ENCODE assay signal across 16 cellular contexts in genomic region chr2:178110681-178111080, GRCh38. TPM values are rescaled to one million over a fixed set of nuclear protein-coding genes. Genes with fewer than 3 reads are reported as not detected.
"Had no signal": no experiment of that assay in that cellular context is flagged by ENCODE, and none has a peak within 500 bp of the region (broad histone marks: within the 10 kb centered on the region; RNA-seq: fewer than 3 reads in every experiment).

No MANE protein-coding gene starts in this region.

- ATAC-seq: activated CD4-positive, alpha-beta T cell treated with anti-CD3 and anti-CD28 coated beads for 36 hours; sciatic nerve; stimulated activated memory B cell treated with anti-CD40 and anti-IgM and Interleukin-4, amounts not matched to agents 10 μg/mL and 1 μg/mL and 100 μg/mL, for 72 hours; upper lobe of right lung; WTC11 had no signal

- H3K9ac ChIP-seq: neural progenitor cell had no signal

- H3K36me3 ChIP-seq: neural progenitor cell, ovary, thoracic aorta, upper lobe of right lung had no signal

- DNase-seq: activated CD4-positive, alpha-beta T cell treated with anti-CD3 and anti-CD28 coated beads for 36 hours; activated CD4-positive, alpha-beta T cell treated with anti-CD3 and anti-CD28 coated beads, Interleukin-2, amount 50 U/mL, for 48 hours; activated naive CD8-positive, alpha-beta T cell treated with anti-CD3 and anti-CD28 coated beads for 36 hours; central memory CD4-positive, alpha-beta T cell; dorsolateral prefrontal cortex; ovary; stimulated activated CD4-positive, alpha-beta T cell treated with anti-CD3 and anti-CD28 coated beads, Interleukin-4, amount 100 ng/mL, for 4 hours; upper lobe of right lung had no signal

- H3K27ac ChIP-seq: dorsolateral prefrontal cortex, neural progenitor cell, ovary, thoracic aorta, upper lobe of right lung had no signal

- H3K36me3 Mint-ChIP-seq: memory B cell; neural progenitor cell; stimulated activated memory B cell treated with anti-CD40 and anti-IgM and Interleukin-4, amounts not matched to agents 10 μg/mL and 1 μg/mL and 100 μg/mL, for 72 hours; WTC11 had no signal

- H3K27me3 ChIP-seq: dorsolateral prefrontal cortex, neural progenitor cell, ovary, upper lobe of right lung had no signal

- H3K4me2 ChIP-seq: neural progenitor cell had no signal

- FAIRE-seq: colon had no signal

- H3K27me3 Mint-ChIP-seq: activated CD4-positive, alpha-beta T cell treated with anti-CD3 and anti-CD28 coated beads for 36 hours; activated naive CD8-positive, alpha-beta T cell treated with anti-CD3 and anti-CD28 coated beads for 36 hours; memory B cell; stimulated activated memory B cell treated with anti-CD40 and anti-IgM and Interleukin-4, amounts not matched to agents 10 μg/mL and 1 μg/mL and 100 μg/mL, for 72 hours had no signal

- H3K9me3 ChIP-seq: ovary, thoracic aorta, upper lobe of right lung had no signal

- H3K4me3 ChIP-seq: dorsolateral prefrontal cortex, neural progenitor cell, ovary, thoracic aorta, upper lobe of right lung had no signal

- H3K9me3 Mint-ChIP-seq: activated naive CD8-positive, alpha-beta T cell treated with anti-CD3 and anti-CD28 coated beads for 36 hours; memory B cell; neural progenitor cell; WTC11 had no signal

- H3K27ac Mint-ChIP-seq: activated CD4-positive, alpha-beta T cell treated with anti-CD3 and anti-CD28 coated beads for 36 hours; activated naive CD8-positive, alpha-beta T cell treated with anti-CD3 and anti-CD28 coated beads for 36 hours; neural progenitor cell; stimulated activated memory B cell treated with anti-CD40 and anti-IgM and Interleukin-4, amounts not matched to agents 10 μg/mL and 1 μg/mL and 100 μg/mL, for 72 hours; WTC11 had no signal

- H3K4me3 Mint-ChIP-seq: activated CD4-positive, alpha-beta T cell treated with anti-CD3 and anti-CD28 coated beads for 36 hours; activated naive CD8-positive, alpha-beta T cell treated with anti-CD3 and anti-CD28 coated beads for 36 hours; memory B cell; neural progenitor cell; stimulated activated memory B cell treated with anti-CD40 and anti-IgM and Interleukin-4, amounts not matched to agents 10 μg/mL and 1 μg/mL and 100 μg/mL, for 72 hours; WTC11 had no signal

RNA-seq across cellular contexts. Expression of gene PDE11A, which starts 38.1 kb away (rescaled TPM):
- total RNA-seq: glomerular endothelial cell, upper lobe of right lung had no signal
